Comparison of ENCODE assay signal across 1 cellular context in genomic region chr19:38670921-38671398, GRCh38.
A peak's percentile ranks its signal among the peaks of the same experiment; 100 is the strongest.
TF ChIP-seq lines count a peak whose summit lies in the region.

No MANE protein-coding gene starts in this region.

TF ChIP-seq in HepG2, 621 proteins besides CTCF, POLR2A, EP300 and RAD21 (continued from another document and continues in another):
- TF ChIP-seq ZNF720 (CRISPR knock-in tag; IDR thresholded peaks at IDR 0.05) (no peak), ZBTB34 (CRISPR knock-in tag; IDR thresholded peaks at IDR 0.05) (no peak), ZNF263 (CRISPR knock-in tag; IDR thresholded peaks at IDR 0.05) (no peak), MTA3 (CRISPR knock-in tag; IDR thresholded peaks at IDR 0.05) (no peak), ZNF703 (CRISPR knock-in tag; IDR thresholded peaks at IDR 0.05; ENCODE audit: borderline replicate concordance) (no peak), ARID5B (CRISPR knock-in tag; IDR thresholded peaks at IDR 0.05) (peak; percentile 60), TBX2 (CRISPR knock-in tag; IDR thresholded peaks at IDR 0.05; ENCODE audit: borderline replicate concordance) (0 out of 2 replicates have a peak, but pooled peaks have one; percentile 50), ZNF180 (CRISPR knock-in tag; IDR thresholded peaks at IDR 0.05; ENCODE audit: borderline replicate concordance, low read depth) (no peak), ZNF280B (CRISPR knock-in tag; IDR thresholded peaks at IDR 0.05; ENCODE audit: borderline replicate concordance) (no peak), ZNF687 (CRISPR knock-in tag; IDR thresholded peaks at IDR 0.05) (no peak), SALL1 (CRISPR knock-in tag; IDR thresholded peaks at IDR 0.05) (no peak; the same call in 1 of the 2 replicates), BCL6 (CRISPR knock-in tag; IDR thresholded peaks at IDR 0.05) (0 out of 2 replicates have a peak, but pooled peaks have one; percentile 45), JUND (CRISPR knock-in tag; IDR thresholded peaks at IDR 0.05) (no peak), ZKSCAN8 (CRISPR knock-in tag; IDR thresholded peaks at IDR 0.05; ENCODE audit: borderline replicate concordance) (no peak), PCBP2 (optimal IDR thresholded peaks at IDR 0.05; ENCODE audit: low read depth, low read length, poor library complexity, severe bottlenecking) (no peak), BCLAF1 (IDR thresholded peaks at IDR 0.05) (no peak), YEATS2 (CRISPR knock-in tag; IDR thresholded peaks at IDR 0.05; ENCODE audit: borderline replicate concordance) (no peak), ZBTB7A (CRISPR knock-in tag; IDR thresholded peaks at IDR 0.05) (no peak), ZNF563 (CRISPR knock-in tag; IDR thresholded peaks at IDR 0.05) (no peak), ZNF782 (CRISPR knock-in tag; IDR thresholded peaks at IDR 0.05; ENCODE audit: borderline replicate concordance) (no peak), ZBTB10 (CRISPR knock-in tag; IDR thresholded peaks at IDR 0.05; ENCODE audit: borderline replicate concordance) (no peak), SOX13 (IDR thresholded peaks at IDR 0.05) (no peak), SOX13 (CRISPR knock-in tag; conservative IDR thresholded peaks at IDR 0.05 in 1 of 2, IDR thresholded peaks at IDR 0.05 in 1 of 2) (peak in 1 of 2 experiments; percentile 41; a peak in 1 of 4 replicates), IKZF5 (CRISPR knock-in tag; IDR thresholded peaks at IDR 0.05) (no peak), ATF7 (IDR thresholded peaks at IDR 0.05) (no peak), ATF7 (CRISPR knock-in tag; IDR thresholded peaks at IDR 0.05) (no peak), TOE1 (CRISPR knock-in tag; IDR thresholded peaks at IDR 0.05) (no peak), SAP130 (CRISPR knock-in tag; IDR thresholded peaks at IDR 0.05; ENCODE audit: low read depth) (peak; percentile 64), TGIF2 (CRISPR knock-in tag; IDR thresholded peaks at IDR 0.05) (peak; percentile 56; the same call in 1 of the 2 replicates), TRIM22 (IDR thresholded peaks at IDR 0.05) (no peak), CREB1 (IDR thresholded peaks at IDR 0.05) (no peak), CREB1 (CRISPR knock-in tag; IDR thresholded peaks at IDR 0.05) (no peak), ZNF44 (CRISPR knock-in tag; IDR thresholded peaks at IDR 0.05) (no peak), NBN (conservative IDR thresholded peaks at IDR 0.05) (no peak), SYNCRIP (IDR thresholded peaks at IDR 0.05; ENCODE audit: insufficient read depth, low read depth, low read length) (no peak), POLR2AphosphoS2 (IDR thresholded peaks at IDR 0.05; ENCODE audit: low read depth, low read length) (no peak), ZC3H13 (CRISPR knock-in tag; IDR thresholded peaks at IDR 0.05) (no peak), ZNF253 (CRISPR knock-in tag; IDR thresholded peaks at IDR 0.05; ENCODE audit: borderline replicate concordance) (no peak), PHF21A (CRISPR knock-in tag; IDR thresholded peaks at IDR 0.05) (no peak; the same call in 1 of the 2 replicates), MXD3 (CRISPR knock-in tag; IDR thresholded peaks at IDR 0.05) (no peak), ASH2L (IDR thresholded peaks at IDR 0.05; ENCODE audit: insufficient read length, low read depth, low read length) (no peak), YY1 (IDR thresholded peaks at IDR 0.05; ENCODE audit: insufficient read depth, insufficient replicate concordance, low read depth, low read length) (no peak), ZSCAN31 (CRISPR knock-in tag; IDR thresholded peaks at IDR 0.05; ENCODE audit: low read depth) (no peak), ZNF678 (CRISPR knock-in tag; IDR thresholded peaks at IDR 0.05) (no peak)
